Comparison of ENCODE assay signal across 8 cellular contexts in genomic region chrX:153334654-153335295, GRCh38. TPM values are rescaled to one million over a fixed set of nuclear protein-coding genes. Genes with fewer than 3 reads are reported as not detected.
A peak's percentile ranks its signal among the peaks of the same experiment; 100 is the strongest.
DNase-seq lines count a peak whose midpoint lies in the region; ATAC-seq and TF ChIP-seq lines count a peak whose summit lies in the region.

No MANE protein-coding gene starts in this region.

- H3K9me3 Mint-ChIP-seq in nephron progenitor cell: peaks cover 66% of the 10 kb centered on the region

- H3K4me2 ChIP-seq in BLaER1 (peak overlapping the region; percentile 71), Loucy (ENCODE audit: low read depth, low read length, poor library complexity, severe bottlenecking) (peak overlapping the region; percentile 90)

- peaks cover 21% of the 10 kb centered on the region for H3K36me3 Mint-ChIP-seq in nephron progenitor cell (ENCODE audit: low read depth)

- intact Hi-C loops in dorsolateral prefrontal cortex (cut with DNase I): loop anchor here in 1 of 2 donors (10.0 kb wide), 2 partner anchors 170 to 370 kb away; no protein-coding TSS in a partner anchor

- H3K27ac ChIP-seq in BLaER1: peak overlapping the region; percentile 81
- peak overlapping the region in 10 of 59 donors; percentile 14 to 68 (median 48) for H3K27ac ChIP-seq in dorsolateral prefrontal cortex

- peaks cover 44% of the 10 kb centered on the region for H3K27me3 ChIP-seq in BLaER1
- no peaks in the 10 kb centered on the region for H3K27me3 ChIP-seq in Loucy (ENCODE audit: insufficient read depth, low read length, poor library complexity, severe bottlenecking)
- peaks cover 0 to 40% (median 5%) of the 10 kb centered on the region in 45 donors for H3K27me3 ChIP-seq in dorsolateral prefrontal cortex

- H3K79me2 ChIP-seq in Loucy (ENCODE audit: insufficient read depth, low read length): peaks cover 54% of the 10 kb centered on the region

- H3K27ac Mint-ChIP-seq in nephron progenitor cell: no peak overlapping the region

- H3K27me3 Mint-ChIP-seq in nephron progenitor cell (ENCODE audit: low read depth, poor library complexity): peaks cover 16% of the 10 kb centered on the region

- DNase-seq in dorsolateral prefrontal cortex (peak in 2 of 10 donors; percentile 2 to 23), nephron progenitor cell (no peak), ACHN (no peak), SHP77 treated with DMSO at 0.1 percent for 48 hours (lab: John Stamatoyannopoulos, UW) (no peak), COLO668 (lab: John Stamatoyannopoulos, UW; ENCODE audit: unreplicated experiment) (no peak)

- H3K4me1 ChIP-seq in BLaER1 (peaks cover 32% of the 10 kb centered on the region), Loucy (ENCODE audit: insufficient read depth, low read length, poor library complexity, severe bottlenecking) (peaks cover 42% of the 10 kb centered on the region)

- peaks cover 41% of the 10 kb centered on the region for H4K20me1 ChIP-seq in BLaER1
- H4K20me1 ChIP-seq in Loucy (ENCODE audit: insufficient read depth, low read length, poor library complexity, severe bottlenecking): peaks cover 29% of the 10 kb centered on the region

- H3K4me1 Mint-ChIP-seq in nephron progenitor cell: peaks cover 22% of the 10 kb centered on the region

- peak overlapping the region; percentile 85 for H3K4me3 Mint-ChIP-seq in nephron progenitor cell

- H3K36me3 ChIP-seq in BLaER1: peaks cover 25% of the 10 kb centered on the region
- H3K36me3 ChIP-seq in Loucy (ENCODE audit: insufficient read depth, low read length): no peaks in the 10 kb centered on the region

- no peaks in the 10 kb centered on the region for H3K9me2 ChIP-seq in Loucy (replicated peaks; ENCODE audit: low read depth, low read length)

- in situ Hi-C loops in ACHN (cut with HindIII; ENCODE audit: low pct_ligation_motif_present, low pct_unique_long_range_greater_than_20kb, low sequenced_read_pairs): no loop called here

- H3F3A ChIP-seq in Loucy (ENCODE audit: low read depth): no peaks in the 10 kb centered on the region

- H3K9ac ChIP-seq in BLaER1 (peak overlapping the region; percentile 83), Loucy (ENCODE audit: low read depth, low read length, poor library complexity, severe bottlenecking) (peak overlapping the region; percentile 86)

- ATAC-seq in HG02938 (IDR thresholded peaks at IDR 0.05; ENCODE audit: unreplicated experiment): no peak

- H3K9me3 ChIP-seq in BLaER1 (peaks cover 4% of the 10 kb centered on the region; the same call in 1 of the 2 replicates), Loucy (ENCODE audit: insufficient read depth, low read depth, low read length) (no peaks in the 10 kb centered on the region)

- TF ChIP-seq CTCF in Loucy (conservative IDR thresholded peaks at IDR 0.05; ENCODE audit: low read length) (no peak), dorsolateral prefrontal cortex (IDR thresholded peaks at IDR 0.05 in 54 of 56, conservative IDR thresholded peaks at IDR 0.05 in 2 of 56; ENCODE audit: low read depth in 1 of 56, partially characterized antibody in 56 of 56) (no peak), nephron progenitor cell (IDR thresholded peaks at IDR 0.05) (no peak)

- H3K4me3 ChIP-seq in BLaER1 (peak overlapping the region; percentile 77), Loucy (ENCODE audit: low read length, poor library complexity, severe bottlenecking) (peak overlapping the region; percentile 82), dorsolateral prefrontal cortex (peak overlapping the region in 58 of 59 donors; percentile 33 to 77 (median 64))

- H2AFZ ChIP-seq in Loucy (ENCODE audit: low read length): peak overlapping the region; percentile 39; the same call in 1 of the 2 replicates

RNA-seq across cellular contexts. Expression of gene ZNF275, which starts 0.8 kb away (rescaled TPM):
- 10 to 100 TPM; 11.5 to 24.2 (median 17.8) TPM for total RNA-seq in dorsolateral prefrontal cortex

RNA-seq across cellular contexts. Expression of gene PNMA6F, which starts 13.2 kb away (rescaled TPM):
- 10 to 100 TPM in 16 of 120 experiments, 1 to 10 TPM in 104; 1.6 to 13.5 (median 6.6) TPM for total RNA-seq in dorsolateral prefrontal cortex
